In genomic region chr9:113410207-113411158, GRCh38 we compare ENCODE assay signal across 7 cellular contexts.
DNase-seq lines count a peak whose midpoint lies in the region; ATAC-seq lines count a peak whose summit lies in the region.

TSS of gene C9orf43 (plus strand) at chr9:113410747. CDS start at chr9:113413494, 2,747 bp downstream.
TSS of gene POLE3 (minus strand) at chr9:113410675. CDS start at chr9:113410293, 382 bp downstream.

- DNase-seq in NCI-H2029 (lab: John Stamatoyannopoulos, UW) (peak; percentile 95), T-helper 9 cell (peak; percentile 90), astrocyte of the hippocampus (ENCODE audit: low read depth, low spot score) (peak; percentile 98), hippocampal formation (lab: John Stamatoyannopoulos, UW) (peak; percentile 86 to 95), retina (peak; percentile 98)

- ATAC-seq in GM18508 (IDR thresholded peaks at IDR 0.05; ENCODE audit: insufficient read depth, unreplicated experiment) = peak; percentile 71
- ATAC-seq in HG02981 (IDR thresholded peaks at IDR 0.05; ENCODE audit: unreplicated experiment) = peak; percentile 91

Comparison
In these comparisons a context has a peak if more than half of its experiments do, and no peak if none do; other contexts are left out.
1. Peak in every context shown above with its lines: DNase-seq and ATAC-seq.